15 cellular contexts compared by ENCODE assay signal in the genomic region with DNA sequence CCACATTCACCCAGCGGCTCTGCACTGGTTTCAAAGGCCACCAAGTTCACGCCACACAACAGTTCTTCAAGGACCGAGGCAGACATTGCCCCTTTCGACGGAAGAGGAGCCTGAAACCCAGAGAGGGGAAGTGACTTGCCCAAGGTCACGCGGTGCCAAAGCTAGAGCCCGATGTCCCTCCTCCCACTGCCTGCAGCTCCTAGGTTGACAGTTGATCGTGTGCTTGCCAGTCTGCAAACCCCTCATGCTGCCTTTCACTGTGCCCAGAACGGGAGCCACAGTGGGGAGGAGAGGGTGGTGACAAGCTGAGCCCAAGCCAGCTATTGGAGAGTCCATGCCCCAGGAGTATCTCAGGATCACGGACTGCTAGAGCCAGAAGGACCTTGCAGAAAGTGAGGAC.
A peak's percentile ranks its signal among the peaks of the same experiment; 100 is the strongest.
DNase-seq lines count a peak whose midpoint lies in the region; ATAC-seq and TF ChIP-seq lines count a peak whose summit lies in the region.
"Had no signal": no experiment of that assay in that cellular context is flagged by ENCODE, and none has a peak within 500 bp of the region (broad histone marks: within the 10 kb centered on the region; RNA-seq: fewer than 3 reads in every experiment).

No MANE protein-coding gene starts in this region.

- DNase-seq in NOMO-1 treated with dmso at 0.1 percent for 144 hours (lab: John Stamatoyannopoulos, UW; ENCODE audit: unreplicated experiment) (peak; percentile 88), Right ventricle myocardium superior (peak; percentile 69), progenitor cell of endocrine pancreas (ENCODE audit: low spot score, unreplicated experiment) (no peak), HCEC 1CT (no peak)
- no peak for DNase-seq in activated CD4-positive, alpha-beta T cell treated with anti-CD3 and anti-CD28 coated beads for 1 hour
- DNase-seq: activated CD4-positive, alpha-beta T cell treated with anti-CD3 and anti-CD28 coated beads, Interleukin-2, amount 50 U/mL, for 48 hours; activated naive CD8-positive, alpha-beta T cell treated with anti-CD3 and anti-CD28 coated beads, Interleukin-2, amount 50 U/mL, for 24 hours; GDM1; H7; NCI-H1092; nucleus accumbens; sigmoid colon; substantia nigra had no signal

- peaks cover 7% of the 10 kb centered on the region for H3K9me3 Mint-ChIP-seq in progenitor cell of endocrine pancreas (ENCODE audit: low read depth)
- H3K9me3 Mint-ChIP-seq: activated naive CD8-positive, alpha-beta T cell treated with anti-CD3 and anti-CD28 coated beads, Interleukin-2, amount 50 U/mL, for 24 hours had no signal

- H3K36me3 Mint-ChIP-seq in progenitor cell of endocrine pancreas (ENCODE audit: insufficient read depth): no peaks in the 10 kb centered on the region

- peak overlapping the region; percentile 84 for H3K27ac Mint-ChIP-seq in progenitor cell of endocrine pancreas
- H3K27ac Mint-ChIP-seq: activated naive CD8-positive, alpha-beta T cell treated with anti-CD3 and anti-CD28 coated beads, Interleukin-2, amount 50 U/mL, for 24 hours had no signal

- intact Hi-C loops in Right ventricle myocardium superior (cut with DNase I): no loop called here

- peaks cover 22% of the 10 kb centered on the region for H3K4me1 Mint-ChIP-seq in progenitor cell of endocrine pancreas (ENCODE audit: low read depth)
- H3K4me1 Mint-ChIP-seq: activated naive CD8-positive, alpha-beta T cell treated with anti-CD3 and anti-CD28 coated beads, Interleukin-2, amount 50 U/mL, for 24 hours had no signal

- peaks cover 12% of the 10 kb centered on the region for H3K27me3 Mint-ChIP-seq in progenitor cell of endocrine pancreas

- TF ChIP-seq CTCF in progenitor cell of endocrine pancreas (IDR thresholded peaks at IDR 0.05; ENCODE audit: unreplicated experiment): no peak

- ATAC-seq in GM19351 (IDR thresholded peaks at IDR 0.05; ENCODE audit: unreplicated experiment) (peak; percentile 66), Right ventricle myocardium superior (ENCODE audit: poor library complexity) (peak; percentile 78), HG03196 (IDR thresholded peaks at IDR 0.05; ENCODE audit: unreplicated experiment) (no peak)

- H3K4me3 Mint-ChIP-seq in progenitor cell of endocrine pancreas (ENCODE audit: low read depth): no peak overlapping the region
- H3K4me3 Mint-ChIP-seq: activated naive CD8-positive, alpha-beta T cell treated with anti-CD3 and anti-CD28 coated beads, Interleukin-2, amount 50 U/mL, for 24 hours had no signal

Comparison
In these comparisons a context has a peak if more than half of its experiments do, and no peak if none do; other contexts are left out.
1. DNase-seq: peak in NOMO-1 treated with dmso at 0.1 percent for 144 hours (single experiment) and Right ventricle myocardium superior (single experiment); none in progenitor cell of endocrine pancreas (single experiment), HCEC 1CT (single experiment) and activated CD4-positive, alpha-beta T cell treated with anti-CD3 and anti-CD28 coated beads for 1 hour (single experiment).